8 cellular contexts compared by ENCODE assay signal in genomic region chr17:83078378-83079339, GRCh38. TPM values are rescaled to one million over a fixed set of nuclear protein-coding genes. Genes with fewer than 3 reads are reported as not detected.
DNase-seq lines count a peak whose midpoint lies in the region; ATAC-seq, FAIRE-seq and TF ChIP-seq lines count a peak whose summit lies in the region.

No MANE protein-coding gene starts in this region.

- H3K4me3 ChIP-seq in astrocyte of the cerebellum (ENCODE audit: low read depth, low read length) (peak overlapping the region; percentile 48), thymus (ENCODE audit: low read length) (peak overlapping the region; percentile 60)

- no peak overlapping the region for H3K27ac ChIP-seq in thymus (ENCODE audit: low read depth)

- no peak for TF ChIP-seq POLR2A in GM12892 (IDR thresholded peaks at IDR 0.05; ENCODE audit: low read depth, low read length)

- in situ Hi-C loops in astrocyte of the cerebellum (cut with HindIII; ENCODE audit: low sequenced_read_pairs), result no loop called here

- H3K36me3 ChIP-seq in thymus (ENCODE audit: control insufficient read depth, insufficient read depth), result no peaks in the 10 kb centered on the region

- peaks cover 63% of the 10 kb centered on the region for H3K27me3 ChIP-seq in thymus (ENCODE audit: control insufficient read depth, insufficient read depth)

- no peaks in the 10 kb centered on the region for H3K9me3 ChIP-seq in thymus (ENCODE audit: control insufficient read depth)

- DNase-seq in AG20443 (ENCODE audit: low spot score), result peak; percentile 47
- DNase-seq in astrocyte of the cerebellum (ENCODE audit: low read depth), result no peak
- DNase-seq in left lobe of liver (ENCODE audit: low spot score), result no peak
- DNase-seq in germinal center (ENCODE audit: low spot score), result no peak
- DNase-seq in GM12892 (ENCODE audit: insufficient read length), result no peak

- FAIRE-seq in GM12892 (lab: Jason Lieb, UNC), result no peak

- peaks cover 9% of the 10 kb centered on the region for H3K4me1 ChIP-seq in thymus (ENCODE audit: control insufficient read depth, insufficient read depth, low read length)

- ATAC-seq in HG03280 (IDR thresholded peaks at IDR 0.05; ENCODE audit: unreplicated experiment) (peak; percentile 3), left lobe of liver (peak; percentile 25), HG02571 (IDR thresholded peaks at IDR 0.05; ENCODE audit: unreplicated experiment) (no peak)

- TF ChIP-seq CTCF in astrocyte of the cerebellum (IDR thresholded peaks at IDR 0.05; ENCODE audit: low read depth, low read length, missing control alignments), result no peak

- 10% methylated on average over 91 of the region's 91 CpGs for WGBS in thymus

RNA-seq across cellular contexts. Expression of gene METRNL, which starts 0.8 kb away (rescaled TPM):
- total RNA-seq in left lobe of liver, result 4.7 TPM
- polyA plus RNA-seq in thymus, result 42.8 TPM
- polyA plus RNA-seq in GM12892 (2012; ENCODE audit: missing spikeins), result 0.36 TPM
